ENCODE assay signal across 9 cellular contexts in genomic region chr1:11967028-11967547, GRCh38. TPM values are rescaled to one million over a fixed set of nuclear protein-coding genes. Genes with fewer than 3 reads are reported as not detected.
DNase-seq lines count a peak whose midpoint lies in the region; ATAC-seq, FAIRE-seq and TF ChIP-seq lines count a peak whose summit lies in the region.
"Had no signal": no experiment of that assay in that cellular context is flagged by ENCODE, and none has a peak within 500 bp of the region (broad histone marks: within the 10 kb centered on the region; RNA-seq: fewer than 3 reads in every experiment).

No MANE protein-coding gene starts in this region.

- in situ Hi-C loops in GM23248 (cut with MboI) = no loop called here
- in situ Hi-C loops in astrocyte of the spinal cord (cut with HindIII; ENCODE audit: low sequenced_read_pairs) = no loop called here

- H3K9ac ChIP-seq in GM23248 = no peak overlapping the region
- H3K9ac ChIP-seq in keratinocyte (ENCODE audit: control insufficient read depth, extremely low read depth, insufficient read depth, low read length) = no peak overlapping the region

- WGBS in GM23248 (ENCODE audit: low coverage in 1 of 2, low lambda C conversion rate in 2 of 2, missing lambda C conversion rate in 2 of 2), 2 experiments = 66 to 74% methylated on average over 6 of the region's 6 CpGs
- WGBS in aorta, 2 donors = 54 to 66% methylated on average over 6 of the region's 6 CpGs

- dilution Hi-C loops in keratinocyte (cut with MboI; ENCODE audit: extremely low pct_ligation_motif_present, low sequenced_read_pairs) = no loop called here

- H3K79me2 ChIP-seq in GM23248 (ENCODE audit: insufficient read depth) (no peaks in the 10 kb centered on the region), keratinocyte (ENCODE audit: control insufficient read depth, insufficient read depth, low read length) (no peaks in the 10 kb centered on the region)

- TF ChIP-seq CTCF in AG09319 (IDR thresholded peaks at IDR 0.05; ENCODE audit: low read depth, low read length) (peak; percentile 4; the same call in 1 of the 2 replicates), astrocyte of the spinal cord (IDR thresholded peaks at IDR 0.05; ENCODE audit: low read depth, low read length) (peak; percentile 47), keratinocyte (optimal IDR thresholded peaks at IDR 0.05 in 1 of 3, IDR thresholded peaks at IDR 0.05 in 1 of 3, conservative IDR thresholded peaks at IDR 0.05 in 1 of 3; ENCODE audit: extremely low read depth in 1 of 3, insufficient read depth in 2 of 3, low read length in 3 of 3) (peak; percentile 79 to 92 (median 86))

- DNase-seq in AG09319 (ENCODE audit: extremely low read depth, low read depth) (no peak), GM23248 (peak; percentile 25), NCI-H345 treated with DMSO at 0.1 percent for 48 hours (lab: John Stamatoyannopoulos, UW; ENCODE audit: unreplicated experiment) (peak; percentile 20), astrocyte of the spinal cord (ENCODE audit: low read depth, low spot score) (peak; percentile 27), keratinocyte (ENCODE audit: low read depth, low spot score) (no peak), aorta (no peak)

- H3K9me3 ChIP-seq in GM23248 (ENCODE audit: low read depth) (no peaks in the 10 kb centered on the region), keratinocyte (ENCODE audit: control insufficient read depth, low read depth, low read length) (no peaks in the 10 kb centered on the region), aorta (ENCODE audit: control insufficient read depth, low read length) (no peaks in the 10 kb centered on the region)

- H3K27ac ChIP-seq in GM23248 = no peak overlapping the region
- no peak overlapping the region for H3K27ac ChIP-seq in keratinocyte (ENCODE audit: control insufficient read depth, insufficient read depth, low read length)
- no peak overlapping the region for H3K27ac ChIP-seq in aorta (ENCODE audit: low read depth in 1 of 2, low read length in 2 of 2)

- H3K36me3 ChIP-seq in GM23248 (ENCODE audit: low read depth) = peaks cover 26% of the 10 kb centered on the region
- H3K36me3 ChIP-seq in keratinocyte (ENCODE audit: control insufficient read depth in 2 of 2, extremely low read depth in 1 of 2, insufficient read depth in 2 of 2, low read length in 2 of 2) = peaks cover 0 to 13% of the 10 kb centered on the region in 2 experiments
- H3K36me3 ChIP-seq in aorta (ENCODE audit: control insufficient read depth in 1 of 2, insufficient read depth in 2 of 2, low read length in 1 of 2) = peaks cover 0 to 3% of the 10 kb centered on the region in 2 donors

- H4K20me1 ChIP-seq in GM23248 (ENCODE audit: insufficient read depth) (no peaks in the 10 kb centered on the region), keratinocyte (ENCODE audit: control insufficient read depth, extremely low read depth, insufficient read depth, low read length) (no peaks in the 10 kb centered on the region)

- H3K9me1 ChIP-seq in keratinocyte (ENCODE audit: control insufficient read depth, extremely low read depth, insufficient read depth, low read length) = no peaks in the 10 kb centered on the region

- no peaks in the 10 kb centered on the region for H3K9me2 ChIP-seq in GM23248 (ENCODE audit: insufficient read depth)

- no peaks in the 10 kb centered on the region for H3K4me1 ChIP-seq in GM23248 (ENCODE audit: insufficient read depth)
- H3K4me1 ChIP-seq in keratinocyte (ENCODE audit: control insufficient read depth, extremely low read depth, insufficient read depth, low read length) = peaks cover 8% of the 10 kb centered on the region
- H3K4me1 ChIP-seq in aorta (ENCODE audit: control insufficient read depth in 1 of 2, insufficient read depth in 2 of 2, low read length in 2 of 2) = no peaks in the 10 kb centered on the region

- intact Hi-C loops in aorta (cut with DNase I) = loop anchor here (5.0 kb wide), 1 partner anchor 130 kb away; no protein-coding TSS in a partner anchor

- ATAC-seq in aorta (ENCODE audit: low FRiP score) (peak; percentile 17), HG03378 (IDR thresholded peaks at IDR 0.05; ENCODE audit: unreplicated experiment) (no peak), HG02852 (IDR thresholded peaks at IDR 0.05; ENCODE audit: unreplicated experiment) (no peak)

- H3K27me3 ChIP-seq in GM23248 (replicated peaks; ENCODE audit: insufficient read depth) = no peaks in the 10 kb centered on the region
- no peaks in the 10 kb centered on the region for H3K27me3 ChIP-seq in keratinocyte (ENCODE audit: control insufficient read depth, extremely low read depth, insufficient read depth, low read length)
- H3K27me3 ChIP-seq in aorta (ENCODE audit: control insufficient read depth in 1 of 2, insufficient read depth in 2 of 2, low read length in 1 of 2) = no peaks in the 10 kb centered on the region

- no peaks in the 10 kb centered on the region for H3F3A ChIP-seq in GM23248 (ENCODE audit: insufficient read depth)

- H2AFZ ChIP-seq in GM23248 (no peak overlapping the region), keratinocyte (ENCODE audit: control insufficient read depth, low read length) (no peak overlapping the region)

- H3K4me3 ChIP-seq in GM23248 (no peak overlapping the region), astrocyte of the spinal cord (ENCODE audit: low read depth, low read length) (no peak overlapping the region), keratinocyte (ENCODE audit: control insufficient read depth in 2 of 3, extremely low read depth in 1 of 3, insufficient read depth in 2 of 3, low read depth in 1 of 3, low read length in 3 of 3) (no peak overlapping the region), aorta (ENCODE audit: low read length in 2 of 2) (no peak overlapping the region)

- peak; percentile 88 for FAIRE-seq in keratinocyte (lab: Jason Lieb, UNC)
- FAIRE-seq: colon had no signal

- H3K4me2 ChIP-seq in GM23248 (ENCODE audit: unreplicated experiment) = no peak overlapping the region
- no peak overlapping the region for H3K4me2 ChIP-seq in keratinocyte (ENCODE audit: control insufficient read depth, extremely low read depth, insufficient read depth, low read depth, low read length)

RNA-seq across cellular contexts. Expression of gene MFN2, which starts 13.2 kb away (rescaled TPM):
- total RNA-seq in GM23248 (2014; rRNA removed; shearing (Covaris generic)) = 57.9 and 59.8 TPM in 2 replicates
- polyA plus RNA-seq in GM23248 (2016; fragmentation: Nextera tagmentation; extraction: Ambion mirVana) (48.0 and 49.6 TPM in 2 replicates), keratinocyte (85.4 to 102 TPM (median 94.3 TPM) in 3 replicates), aorta (10 to 100 TPM; 22.4 to 33.3 TPM)
- polyA plus RNA-seq in keratinocyte (2011; ENCODE audit: low read depth) = 44.3 TPM
- 69.6 and 77.6 TPM in 2 replicates for polyA plus RNA-seq in keratinocyte (2011; cell fraction: cytosol; rRNA removed)
- polyA plus RNA-seq in keratinocyte (2011; cell fraction: nucleus; rRNA removed) = 125 and 133 TPM in 2 replicates
- 60.7 and 121 TPM in 2 replicates for polyA plus RNA-seq in keratinocyte (2012; ENCODE audit: low replicate concordance)
- polyA minus RNA-seq in keratinocyte = 118 to 135 TPM (median 122 TPM) in 3 replicates
- 69.6 TPM for polyA minus RNA-seq in keratinocyte (2011; cell fraction: cytosol; rRNA and poly(A)+ RNA removed)
- 60.4 and 91.8 TPM in 2 replicates for polyA minus RNA-seq in keratinocyte (2011; cell fraction: nucleus; rRNA and poly(A)+ RNA removed)
- total RNA-seq in aorta = 10 to 100 TPM; 57.1 TPM

RNA-seq across cellular contexts. Expression of gene PLOD1, which starts 32.6 kb away (rescaled TPM):
- total RNA-seq in GM23248 (2014; rRNA removed; shearing (Covaris generic)) = 633 and 640 TPM in 2 replicates
- polyA plus RNA-seq in GM23248 (2016; fragmentation: Nextera tagmentation; extraction: Ambion mirVana) = 443 and 482 TPM in 2 replicates
- polyA plus RNA-seq in keratinocyte = 63.6 to 91.9 TPM (median 88.4 TPM) in 3 replicates
- 10.6 TPM for polyA plus RNA-seq in keratinocyte (2011; ENCODE audit: low read depth)
- 32.3 and 52.5 TPM in 2 replicates for polyA plus RNA-seq in keratinocyte (2011; cell fraction: cytosol; rRNA removed)
- 112 and 138 TPM in 2 replicates for polyA plus RNA-seq in keratinocyte (2011; cell fraction: nucleus; rRNA removed)
- polyA plus RNA-seq in keratinocyte (2012; ENCODE audit: low replicate concordance) = 17.2 and 88.4 TPM in 2 replicates
- 77.4 to 137 TPM (median 96.6 TPM) in 3 replicates for polyA minus RNA-seq in keratinocyte
- polyA minus RNA-seq in keratinocyte (2011; cell fraction: cytosol; rRNA and poly(A)+ RNA removed) = 110 TPM
- polyA minus RNA-seq in keratinocyte (2011; cell fraction: nucleus; rRNA and poly(A)+ RNA removed) = 192 and 207 TPM in 2 replicates
- total RNA-seq in aorta = 10 to 100 TPM; 80.2 to 95.9 TPM
- 10 to 100 TPM; 28.9 to 60.0 TPM for polyA plus RNA-seq in aorta

RNA-seq across cellular contexts. Expression of gene KIAA2013, which starts 40.9 kb away (rescaled TPM):
- total RNA-seq in GM23248 (2014; rRNA removed; shearing (Covaris generic)) = 100 and 116 TPM in 2 replicates
- polyA plus RNA-seq in GM23248 (2016; fragmentation: Nextera tagmentation; extraction: Ambion mirVana) = 10.5 and 10.7 TPM in 2 replicates
- 26.7 to 51.9 TPM (median 31.1 TPM) in 3 replicates for polyA plus RNA-seq in keratinocyte
- polyA plus RNA-seq in keratinocyte (2011; ENCODE audit: low read depth) = 6.4 TPM
- polyA plus RNA-seq in keratinocyte (2011; cell fraction: cytosol; rRNA removed) = 22.1 and 39.3 TPM in 2 replicates
- polyA plus RNA-seq in keratinocyte (2011; cell fraction: nucleus; rRNA removed) = 44.4 and 60.1 TPM in 2 replicates
- polyA plus RNA-seq in keratinocyte (2012; ENCODE audit: low replicate concordance) = 24.0 and 28.6 TPM in 2 replicates
- 28.2 to 45.5 TPM (median 41.5 TPM) in 3 replicates for polyA minus RNA-seq in keratinocyte
- 71.7 TPM for polyA minus RNA-seq in keratinocyte (2011; cell fraction: cytosol; rRNA and poly(A)+ RNA removed)
- 37.6 and 46.2 TPM in 2 replicates for polyA minus RNA-seq in keratinocyte (2011; cell fraction: nucleus; rRNA and poly(A)+ RNA removed)
- total RNA-seq in aorta = 10 to 100 TPM; 31.7 to 37.1 TPM
- 10 to 100 TPM; 19.7 to 34.6 TPM for polyA plus RNA-seq in aorta

RNA-seq across cellular contexts. Expression of gene MIIP, which starts 52.2 kb away (rescaled TPM):
- 21.8 and 26.8 TPM in 2 replicates for total RNA-seq in GM23248 (2014; rRNA removed; shearing (Covaris generic))
- 19.4 and 23.0 TPM in 2 replicates for polyA plus RNA-seq in GM23248 (2016; fragmentation: Nextera tagmentation; extraction: Ambion mirVana)
- 14.3 to 30.6 TPM (median 18.2 TPM) in 3 replicates for polyA plus RNA-seq in keratinocyte
- 7.8 TPM for polyA plus RNA-seq in keratinocyte (2011; ENCODE audit: low read depth)
- 12.1 and 26.0 TPM in 2 replicates for polyA plus RNA-seq in keratinocyte (2011; cell fraction: cytosol; rRNA removed)
- polyA plus RNA-seq in keratinocyte (2011; cell fraction: nucleus; rRNA removed) = 62.3 and 86.3 TPM in 2 replicates
- polyA plus RNA-seq in keratinocyte (2012; ENCODE audit: low replicate concordance) = 24.6 and 25.7 TPM in 2 replicates
- polyA minus RNA-seq in keratinocyte = 9.2 to 23.0 TPM (median 13.7 TPM) in 3 replicates
- 28.6 TPM for polyA minus RNA-seq in keratinocyte (2011; cell fraction: cytosol; rRNA and poly(A)+ RNA removed)
- 12.9 and 15.0 TPM in 2 replicates for polyA minus RNA-seq in keratinocyte (2011; cell fraction: nucleus; rRNA and poly(A)+ RNA removed)
- 10 to 100 TPM; 19.5 to 25.4 TPM for total RNA-seq in aorta
- 100 to 1,000 TPM in 1 of 2 donors, 10 to 100 TPM in 1; 16.3 to 132 TPM for polyA plus RNA-seq in aorta

Comparison
In these comparisons a context has a peak if more than half of its experiments do, and no peak if none do; other contexts are left out.
1. DNase-seq: peak in GM23248 (single experiment), NCI-H345 treated with DMSO at 0.1 percent for 48 hours (single experiment) and astrocyte of the spinal cord (single experiment); none in AG09319 (single experiment), keratinocyte (single experiment) and aorta (0 of 2).
2. CTCF ChIP-seq: peak in every context shown above with its lines; median percentile 86 in keratinocyte; 47 in astrocyte of the spinal cord; 4 in AG09319.